ENCODE assay signal across 15 cellular contexts in genomic region chr20:4153251-4153650, GRCh38. TPM values are rescaled to one million over a fixed set of nuclear protein-coding genes. Genes with fewer than 3 reads are reported as not detected.
DNase-seq lines count a peak whose midpoint lies in the region; ATAC-seq, FAIRE-seq and TF ChIP-seq lines count a peak whose summit lies in the region.
"Had no signal": no experiment of that assay in that cellular context is flagged by ENCODE, and none has a peak within 500 bp of the region (broad histone marks: within the 10 kb centered on the region; RNA-seq: fewer than 3 reads in every experiment).

No MANE protein-coding gene starts in this region.

- H3K4me3 ChIP-seq in A549, result peak overlapping the region; percentile 93
- no peak overlapping the region for H3K4me3 ChIP-seq in IMR-90 (ENCODE audit: insufficient read depth, low read depth, low read length)
- no peak overlapping the region for H3K4me3 ChIP-seq in body of pancreas
- H3K4me3 ChIP-seq: cardiac muscle cell, right lobe of liver had no signal

- H3K79me1 ChIP-seq in IMR-90 (ENCODE audit: low read depth in 1 of 2, low read length in 2 of 2), result peaks cover 25 to 83% of the 10 kb centered on the region in 2 experiments

- POLR2A ChIA-PET in A549 (lab: Yijun Ruan, JAX), result no interaction called here
- POLR2A ChIA-PET in IMR-90 (lab: Charles Lee; ENCODE audit: unreplicated experiment), result no interaction called here

- H3K56ac ChIP-seq in IMR-90 (ENCODE audit: extremely low read depth, insufficient read depth, low read length), result no peak overlapping the region

- H3K4me1 ChIP-seq in A549 (peaks cover 78% of the 10 kb centered on the region), IMR-90 (ENCODE audit: control insufficient read depth, insufficient read depth, low read length) (peaks cover 11% of the 10 kb centered on the region), body of pancreas (peaks cover 26% of the 10 kb centered on the region)

- WGBS in A549 (ENCODE audit: missing lambda C conversion rate), result 16% methylated on average over 3 of the region's 3 CpGs
- WGBS in IMR-90 (ENCODE audit: extremely low coverage in 2 of 2, insufficient read length in 1 of 2), 2 experiments, result 86% methylated on average over 2 of the region's 3 CpGs; no CpG with 5 or more reads in 1 of the 2 experiments
- WGBS in body of pancreas, 2 donors, result 47 to 52% methylated on average over 2 to 3 of the region's 3 CpGs

- no peak overlapping the region for H2BK5ac ChIP-seq in IMR-90 (ENCODE audit: low read depth, low read length, poor library complexity, severe bottlenecking)

- H3K27me3 ChIP-seq in IMR-90 (ENCODE audit: control insufficient read depth, insufficient read depth, low read length) (no peaks in the 10 kb centered on the region), body of pancreas (no peaks in the 10 kb centered on the region)
- H3K27me3 ChIP-seq: right lobe of liver had no signal

- H4K5ac ChIP-seq in IMR-90 (ENCODE audit: low read depth, low read length), result no peak overlapping the region

- CTCF ChIA-PET in A549 (lab: Yijun Ruan, JAX) (interaction anchor here (1.2 to 8.5 kb wide), 6 partner anchors 8 to 53 kb away, joined by 4 to 65 read pairs (median 10); no protein-coding TSS in a partner anchor), IMR-90 (lab: Yijun Ruan, JAX) (no interaction called here)

- TF ChIP-seq RAD21 in A549 (conservative IDR thresholded peaks at IDR 0.05 in 1 of 2, IDR thresholded peaks at IDR 0.05 in 1 of 2) (no peak), IMR-90 (IDR thresholded peaks at IDR 0.05; ENCODE audit: low read length) (no peak)

- TF ChIP-seq CTCF in A549 (IDR thresholded peaks at IDR 0.05) (no peak), IMR-90 (conservative IDR thresholded peaks at IDR 0.05; ENCODE audit: low read depth, low read length) (no peak), body of pancreas (IDR thresholded peaks at IDR 0.05) (no peak)

- H3K27ac ChIP-seq in A549 (peak overlapping the region; percentile 47 to 97), IMR-90 (ENCODE audit: insufficient read depth, low read length) (no peak overlapping the region), body of pancreas (peak overlapping the region in 3 of 4 donors; percentile 17 to 45 (median 38))
- H3K27ac ChIP-seq: cardiac muscle cell, right lobe of liver had no signal

- in situ Hi-C loops in IMR-90 (cut with MboI; ENCODE audit: low sequenced_read_pairs), result no loop called here

- no peak overlapping the region; a peak in 1 of 4 replicates for H4K8ac ChIP-seq in IMR-90 (ENCODE audit: low read depth in 2 of 2, low read length in 2 of 2)

- dilution Hi-C loops in IMR-90 (cut with HindIII; ENCODE audit: low sequenced_read_pairs, unreplicated experiment), result no loop called here

- H3K9ac ChIP-seq in IMR-90 (ENCODE audit: low read depth, low read length), result no peak overlapping the region

- peaks cover 82% of the 10 kb centered on the region for H4K20me1 ChIP-seq in IMR-90 (ENCODE audit: insufficient read depth, low read length)

- H2AK5ac ChIP-seq in IMR-90 (ENCODE audit: low read depth, low read length), result 0 out of 2 replicates have a peak overlapping the region, but pooled peaks have one; percentile 48

- DNase-seq in A549 (ENCODE audit: low read depth in 1 of 2, low spot score in 1 of 2) (no peak), IMR-90 (no peak), body of pancreas (peak in 3 of 4 donors; percentile 39 to 56 (median 43)), mucosa of gallbladder (ENCODE audit: low spot score) (peak; percentile 67), NCI-H524 treated with DMSO at 0.1 percent for 48 hours (lab: John Stamatoyannopoulos, UW) (no peak), iPS-NIHi11 (ENCODE audit: low spot score) (no peak)
- no peak for DNase-seq in stimulated activated CD4-positive, alpha-beta T cell treated with anti-CD3 and anti-CD28 coated beads, Interleukin-2, amount 100 ng/mL, for 48 hours
- DNase-seq: left cardiac atrium; naive thymus-derived CD8-positive, alpha-beta T cell; NCI-H1105; right lobe of liver; stimulated activated naive CD8-positive, alpha-beta T cell treated with anti-CD3 and anti-CD28 coated beads, Interleukin-15, amount 100 ng/mL, for 72 hours; SW 1271 had no signal

- no peak for ATAC-seq in A549
- ATAC-seq in IMR-90 (ENCODE audit: low read depth), result no peak
- no peak for ATAC-seq in body of pancreas
- no peak for ATAC-seq in HG03439 (IDR thresholded peaks at IDR 0.05; ENCODE audit: unreplicated experiment)
- ATAC-seq: naive thymus-derived CD8-positive, alpha-beta T cell; right lobe of liver; stimulated activated naive CD8-positive, alpha-beta T cell treated with anti-CD3 and anti-CD28 coated beads, Interleukin-15, amount 100 ng/mL, for 72 hours had no signal

- intact Hi-C loops in IMR-90 (cut with micrococcal nuclease) (no loop called here), body of pancreas (cut with DNase I) (no loop called here)

- TF ChIP-seq POLR2A in A549 (IDR thresholded peaks at IDR 0.05; ENCODE audit: low read length) (no peak), IMR-90 (IDR thresholded peaks at IDR 0.05; ENCODE audit: low read depth, low read length) (no peak), body of pancreas (IDR thresholded peaks at IDR 0.05) (no peak)

- peak overlapping the region; percentile 6; the same call in 1 of the 2 replicates for H3K23ac ChIP-seq in IMR-90 (ENCODE audit: low read depth, low read length)

- H3K36me3 ChIP-seq in IMR-90 (ENCODE audit: control insufficient read depth, insufficient read depth, low read length) (peaks cover 11% of the 10 kb centered on the region), body of pancreas (replicated peaks in 1 of 2; ENCODE audit: insufficient read depth in 1 of 2, low read depth in 2 of 2) (no peaks in the 10 kb centered on the region)
- H3K36me3 ChIP-seq: cardiac muscle cell, right lobe of liver had no signal

- no TSS peak for BruUV-seq in IMR-90 (replicated peaks; lab: Mats Ljungman, UMichigan)

- no peak overlapping the region for H3K18ac ChIP-seq in IMR-90 (ENCODE audit: low read depth, low read length)

- no peak overlapping the region for H4K91ac ChIP-seq in IMR-90 (ENCODE audit: insufficient read depth, low read depth, low read length)

- H3K4ac ChIP-seq in IMR-90 (ENCODE audit: low read depth, low read length), result no peak overlapping the region

- H3K9me3 ChIP-seq in A549 (no peaks in the 10 kb centered on the region), IMR-90 (ENCODE audit: control insufficient read depth, insufficient read depth, low read length) (no peaks in the 10 kb centered on the region), body of pancreas (no peaks in the 10 kb centered on the region)
- H3K9me3 ChIP-seq: right lobe of liver had no signal

- no peak overlapping the region for H2BK15ac ChIP-seq in IMR-90 (ENCODE audit: low read depth, low read length)

- no peak for TF ChIP-seq EP300 in A549 (IDR thresholded peaks at IDR 0.05)

- peaks cover 26% of the 10 kb centered on the region for H3K9me1 ChIP-seq in IMR-90 (ENCODE audit: insufficient read depth, low read length)

- H2AFZ ChIP-seq in IMR-90 (replicated peaks; ENCODE audit: low read length, poor library complexity), result no peak overlapping the region

- peak overlapping the region; percentile 1 for H2AK9ac ChIP-seq in IMR-90 (replicated peaks; ENCODE audit: low read depth, low read length, poor library complexity)

- no peak overlapping the region for H2BK120ac ChIP-seq in IMR-90 (ENCODE audit: low read depth, low read length)

- no peak for FAIRE-seq in A549 (lab: Jason Lieb, UNC)

- no peak overlapping the region for H3K14ac ChIP-seq in IMR-90 (replicated peaks; ENCODE audit: low read depth, low read length)

- H3K4me2 ChIP-seq in A549, result peak overlapping the region; percentile 86
- no peak overlapping the region for H3K4me2 ChIP-seq in IMR-90 (ENCODE audit: low read depth, low read length)

- no peak overlapping the region for H2BK20ac ChIP-seq in IMR-90 (ENCODE audit: low read depth, low read length)

TF ChIP-seq in A549, 52 proteins besides CTCF, POLR2A, EP300 and RAD21:
- TF ChIP-seq, protein P1, sequence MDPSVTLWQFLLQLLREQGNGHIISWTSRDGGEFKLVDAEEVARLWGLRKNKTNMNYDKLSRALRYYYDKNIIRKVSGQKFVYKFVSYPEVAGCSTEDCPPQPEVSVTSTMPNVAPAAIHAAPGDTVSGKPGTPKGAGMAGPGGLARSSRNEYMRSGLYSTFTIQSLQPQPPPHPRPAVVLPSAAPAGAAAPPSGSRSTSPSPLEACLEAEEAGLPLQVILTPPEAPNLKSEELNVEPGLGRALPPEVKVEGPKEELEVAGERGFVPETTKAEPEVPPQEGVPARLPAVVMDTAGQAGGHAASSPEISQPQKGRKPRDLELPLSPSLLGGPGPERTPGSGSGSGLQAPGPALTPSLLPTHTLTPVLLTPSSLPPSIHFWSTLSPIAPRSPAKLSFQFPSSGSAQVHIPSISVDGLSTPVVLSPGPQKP (IDR thresholded peaks at IDR 0.05; ENCODE audit: low read depth, low read length), result no peak
- peak in 1 of 2 experiments; percentile 55; a peak in 1 of 5 replicates for TF ChIP-seq JUN (IDR thresholded peaks at IDR 0.05)
- TF ChIP-seq CBX2 (IDR thresholded peaks at IDR 0.05; ENCODE audit: borderline replicate concordance, low read depth), result no peak

TF ChIP-seq in IMR-90, 13 proteins besides CTCF, POLR2A, EP300 and RAD21 (continues in another document):
- no peak for TF ChIP-seq RFX5 (IDR thresholded peaks at IDR 0.05; ENCODE audit: low read depth, low read length)
- TF ChIP-seq, protein P1 (IDR thresholded peaks at IDR 0.05; ENCODE audit: borderline replicate concordance, low read depth, low read length), result no peak
- TF ChIP-seq CEBPB (IDR thresholded peaks at IDR 0.05; ENCODE audit: low read depth, low read length), result no peak
- TF ChIP-seq RCOR1 (IDR thresholded peaks at IDR 0.05; ENCODE audit: insufficient replicate concordance, low read length), result no peak

RNA-seq across cellular contexts. Expression of gene SMOX, which starts 4.6 kb away (rescaled TPM):
- polyA plus RNA-seq in A549 (2011; rRNA removed), result 67.4 and 111 TPM in 2 replicates
- polyA plus RNA-seq in A549 (2012; cell fraction: cytosol; rRNA removed), result 143 and 175 TPM in 2 replicates
- 251 and 331 TPM in 2 replicates for polyA plus RNA-seq in A549 (2012; cell fraction: nucleus; rRNA removed)
- 118 to 139 TPM (median 131 TPM) in 3 replicates for polyA plus RNA-seq in A549 (2017; fragmentation: RNase III; extraction: RNeasy Plus Mini Kit Qiagen cat#74134 plus additional on column Dnase treatment)
- 35.4 and 69.5 TPM in 2 replicates for polyA minus RNA-seq in A549 (2011; rRNA and poly(A)+ RNA removed)
- 8.2 and 9.4 TPM in 2 replicates for total RNA-seq in IMR-90 (2012; rRNA removed)
- 18.0 and 21.2 TPM in 2 replicates for polyA plus RNA-seq in IMR-90 (2012; rRNA removed)
- 21.7 and 23.3 TPM in 2 replicates for polyA plus RNA-seq in IMR-90 (2012; cell fraction: cytosol; rRNA removed)
- polyA plus RNA-seq in IMR-90 (2012; cell fraction: nucleus; rRNA removed; ENCODE audit: low replicate concordance), result 21.1 and 27.3 TPM in 2 replicates
- total RNA-seq in body of pancreas, result 10 to 100 TPM in 1 of 2 donors, 1 to 10 TPM in 1; 6.3 to 14.8 TPM
- total RNA-seq in mucosa of gallbladder, result 57.3 TPM

Comparison
In these comparisons a context has a peak if more than half of its experiments do, and no peak if none do; other contexts are left out.
1. DNase-seq: peak in body of pancreas (3 of 4) and mucosa of gallbladder (single experiment); none in A549 (0 of 2), IMR-90 (single experiment), NCI-H524 treated with DMSO at 0.1 percent for 48 hours (single experiment), stimulated activated CD4-positive, alpha-beta T cell treated with anti-CD3 and anti-CD28 coated beads, Interleukin-2, amount 100 ng/mL, for 48 hours (0 of 2) and iPS-NIHi11 (single experiment).